In genomic region chr5:94885931-94886330, GRCh38 we compare ENCODE assay signal across 32 cellular contexts.
"Had no signal": no experiment of that assay in that cellular context is flagged by ENCODE, and none has a peak within 500 bp of the region (broad histone marks: within the 10 kb centered on the region; RNA-seq: fewer than 3 reads in every experiment).

No MANE protein-coding gene starts in this region.

- ATAC-seq: activated naive CD8-positive, alpha-beta T cell treated with anti-CD3 and anti-CD28 coated beads, Interleukin-2, amount 50 U/mL, for 24 hours; activated T-cell treated with anti-CD3 and anti-CD28 coated beads, Interleukin-2, amount 50 U/mL, for 72 hours; esophagus mucosa; gastrocnemius medialis; heart left ventricle had no signal

- FAIRE-seq: bronchial epithelial cell had no signal

- H3K27me3 ChIP-seq: adrenal gland, ascending aorta, brain microvascular endothelial cell, dorsolateral prefrontal cortex, gastrocnemius medialis, heart left ventricle had no signal

- H3K9me3 Mint-ChIP-seq: activated CD4-positive, alpha-beta memory T cell treated with anti-CD3 and anti-CD28 coated beads, Interleukin-2, amount 10 ng/mL, durations not matched to agents 7 days and 5 days; activated CD4-positive, alpha-beta T cell treated with anti-CD3 and anti-CD28 coated beads, Interleukin-2, amount 10 ng/mL, durations not matched to agents 7 days and 5 days; activated naive CD4-positive, alpha-beta T cell treated with anti-CD3 and anti-CD28 coated beads, Interleukin-2, amount 10 ng/mL, durations not matched to agents 7 days and 5 days; activated naive CD8-positive, alpha-beta T cell treated with anti-CD3 and anti-CD28 coated beads, Interleukin-2, amount 50 U/mL, for 24 hours; activated T-cell treated with anti-CD3 and anti-CD28 coated beads, Interleukin-2, amount 50 U/mL, for 24 hours; activated T-cell treated with anti-CD3 and anti-CD28 coated beads, Interleukin-2, amount 50 U/mL, for 72 hours; central memory CD8-positive, alpha-beta T cell; dendritic cell treated with granulocyte-macrophage colony-stimulating factor and Interleukin-4, amounts not matched to agents 40 ng/mL and 50 ng/mL, for 4 days; endodermal cell had no signal

- H3K27ac Mint-ChIP-seq: activated CD4-positive, alpha-beta memory T cell treated with anti-CD3 and anti-CD28 coated beads, Interleukin-2, amount 10 ng/mL, durations not matched to agents 7 days and 5 days; activated CD4-positive, alpha-beta T cell treated with anti-CD3 and anti-CD28 coated beads, Interleukin-2, amount 10 ng/mL, durations not matched to agents 7 days and 5 days; activated naive CD4-positive, alpha-beta T cell treated with anti-CD3 and anti-CD28 coated beads, Interleukin-2, amount 10 ng/mL, durations not matched to agents 7 days and 5 days; activated naive CD8-positive, alpha-beta T cell; activated naive CD8-positive, alpha-beta T cell treated with anti-CD3 and anti-CD28 coated beads, Interleukin-2, amount 50 U/mL, for 24 hours; activated T-cell treated with anti-CD3 and anti-CD28 coated beads, Interleukin-2, amount 50 U/mL, for 24 hours; activated T-cell treated with anti-CD3 and anti-CD28 coated beads, Interleukin-2, amount 50 U/mL, for 72 hours; dendritic cell treated with granulocyte-macrophage colony-stimulating factor and Interleukin-4, amounts not matched to agents 40 ng/mL and 50 ng/mL, for 4 days had no signal

- H3K27ac ChIP-seq: adrenal gland, ascending aorta, brain microvascular endothelial cell, coronary artery, dorsolateral prefrontal cortex, gastrocnemius medialis, heart left ventricle had no signal

- H3K4me3 Mint-ChIP-seq: activated CD4-positive, alpha-beta memory T cell treated with anti-CD3 and anti-CD28 coated beads, Interleukin-2, amount 10 ng/mL, durations not matched to agents 7 days and 5 days; activated CD4-positive, alpha-beta T cell treated with anti-CD3 and anti-CD28 coated beads, Interleukin-2, amount 10 ng/mL, durations not matched to agents 7 days and 5 days; activated naive CD4-positive, alpha-beta T cell treated with anti-CD3 and anti-CD28 coated beads, Interleukin-2, amount 10 ng/mL, durations not matched to agents 7 days and 5 days; activated naive CD8-positive, alpha-beta T cell; activated naive CD8-positive, alpha-beta T cell treated with anti-CD3 and anti-CD28 coated beads, Interleukin-2, amount 50 U/mL, for 24 hours; activated T-cell treated with anti-CD3 and anti-CD28 coated beads, Interleukin-2, amount 50 U/mL, for 24 hours; activated T-cell treated with anti-CD3 and anti-CD28 coated beads, Interleukin-2, amount 50 U/mL, for 72 hours; central memory CD8-positive, alpha-beta T cell; dendritic cell treated with granulocyte-macrophage colony-stimulating factor and Interleukin-4, amounts not matched to agents 40 ng/mL and 50 ng/mL, for 4 days; endodermal cell had no signal

- H3K4me1 Mint-ChIP-seq: activated CD4-positive, alpha-beta memory T cell treated with anti-CD3 and anti-CD28 coated beads, Interleukin-2, amount 10 ng/mL, durations not matched to agents 7 days and 5 days; activated CD4-positive, alpha-beta T cell treated with anti-CD3 and anti-CD28 coated beads, Interleukin-2, amount 10 ng/mL, durations not matched to agents 7 days and 5 days; activated naive CD4-positive, alpha-beta T cell treated with anti-CD3 and anti-CD28 coated beads, Interleukin-2, amount 10 ng/mL, durations not matched to agents 7 days and 5 days; activated naive CD8-positive, alpha-beta T cell treated with anti-CD3 and anti-CD28 coated beads, Interleukin-2, amount 50 U/mL, for 24 hours; central memory CD8-positive, alpha-beta T cell had no signal

- H3K27me3 Mint-ChIP-seq: activated CD4-positive, alpha-beta T cell treated with anti-CD3 and anti-CD28 coated beads, Interleukin-2, amount 10 ng/mL, durations not matched to agents 7 days and 5 days; activated naive CD4-positive, alpha-beta T cell treated with anti-CD3 and anti-CD28 coated beads, Interleukin-2, amount 10 ng/mL, durations not matched to agents 7 days and 5 days; activated naive CD8-positive, alpha-beta T cell; activated naive CD8-positive, alpha-beta T cell treated with anti-CD3 and anti-CD28 coated beads, Interleukin-2, amount 50 U/mL, for 24 hours; activated T-cell treated with anti-CD3 and anti-CD28 coated beads, Interleukin-2, amount 50 U/mL, for 24 hours; central memory CD8-positive, alpha-beta T cell; dendritic cell treated with granulocyte-macrophage colony-stimulating factor and Interleukin-4, amounts not matched to agents 40 ng/mL and 50 ng/mL, for 4 days had no signal

- DNase-seq: activated CD4-positive, alpha-beta memory T cell treated with anti-CD3 and anti-CD28 coated beads, Interleukin-2, amount 10 ng/mL, durations not matched to agents 7 days and 5 days; activated CD4-positive, alpha-beta T cell treated with anti-CD3 and anti-CD28 coated beads for 4 hours; activated CD4-positive, alpha-beta T cell treated with anti-CD3 and anti-CD28 coated beads, Interleukin-2, amount 10 ng/mL, durations not matched to agents 7 days and 5 days; activated CD4-positive, alpha-beta T cell treated with anti-CD3 and anti-CD28 coated beads, Interleukin-2, amount 50 U/mL, for 4 hours; activated CD4-positive, CD25-positive, alpha-beta regulatory T cell; activated CD4-positive, CD25-positive, alpha-beta regulatory T cell treated with anti-CD3 and anti-CD28 coated beads, Interleukin-2, amount 50 U/mL, for 72 hours; activated CD8-positive, alpha-beta memory T cell treated with anti-CD3 and anti-CD28 coated beads, Interleukin-2, amount 50 U/mL, for 48 hours; activated gamma-delta T cell; activated naive CD4-positive, alpha-beta T cell; activated naive CD4-positive, alpha-beta T cell treated with anti-CD3 and anti-CD28 coated beads, Interleukin-2, amount 10 ng/mL, durations not matched to agents 7 days and 5 days; activated naive CD8-positive, alpha-beta T cell treated with anti-CD3 and anti-CD28 coated beads, Interleukin-2, amount 50 U/mL, for 24 hours; activated T-cell treated with anti-CD3 and anti-CD28 coated beads for 4 hours; activated T-cell treated with anti-CD3 and anti-CD28 coated beads, Interleukin-2, amount 50 U/mL, for 24 hours; activated T-cell treated with anti-CD3 and anti-CD28 coated beads, Interleukin-2, amount 50 U/mL, for 72 hours; adrenal gland; brain microvascular endothelial cell; dorsolateral prefrontal cortex; effector memory CD4-positive, alpha-beta T cell; endodermal cell; foreskin fibroblast; gastrocnemius medialis; glutamatergic neuron; heart left ventricle; hypothalamus; T-helper 2 cell had no signal

- H3K4me3 ChIP-seq: adrenal gland, ascending aorta, coronary artery, dorsolateral prefrontal cortex, gastrocnemius medialis, heart left ventricle had no signal

- H3K36me3 Mint-ChIP-seq: activated naive CD4-positive, alpha-beta T cell treated with anti-CD3 and anti-CD28 coated beads, Interleukin-2, amount 10 ng/mL, durations not matched to agents 7 days and 5 days; activated naive CD8-positive, alpha-beta T cell had no signal

- H3K36me3 ChIP-seq: adrenal gland, ascending aorta, brain microvascular endothelial cell, gastrocnemius medialis had no signal

- H3K9me3 ChIP-seq: adrenal gland, ascending aorta, gastrocnemius medialis, heart left ventricle had no signal

- H3K4me1 ChIP-seq: adrenal gland, ascending aorta, gastrocnemius medialis had no signal
